In genomic region chr14:30584058-30584630, GRCh38 we compare ENCODE assay signal across 20 cellular contexts.
"Had no signal": no experiment of that assay in that cellular context is flagged by ENCODE, and none has a peak within 500 bp of the region (broad histone marks: within the 10 kb centered on the region; RNA-seq: fewer than 3 reads in every experiment).

No MANE protein-coding gene starts in this region.

- FAIRE-seq: small intestine, urothelium cell line had no signal

- DNase-seq: effector CD4-positive, alpha-beta T cell; foreskin keratinocyte; head of caudate nucleus; left colon; left ventricle myocardium superior; mesenchymal stem cell; midbrain; nucleus accumbens; ovary; small intestine; stimulated activated CD4-positive, alpha-beta T cell treated with anti-CD3 and anti-CD28 coated beads, Interleukin-12 subunit alpha, Interleukin-12 subunit beta, amount 100 ng/mL, for 4 hours; stimulated activated naive CD4-positive, alpha-beta T cell treated with Interleukin-2 at 50 U/mL for 16 hours; trophoblast cell had no signal

- H3K4me3 ChIP-seq: coronary artery, hepatocyte, lung, neural progenitor cell, ovary, right atrium auricular region had no signal

- ATAC-seq: foreskin keratinocyte; left colon; left ventricle myocardium superior; natural killer cell treated with Interleukin-12 subunit alpha and Interleukin-12 subunit beta and Interleukin-15 and Interleukin-18, amount 100 ng/mL, for 72 hours had no signal
